11 cellular contexts compared by ENCODE assay signal in the genomic region with DNA sequence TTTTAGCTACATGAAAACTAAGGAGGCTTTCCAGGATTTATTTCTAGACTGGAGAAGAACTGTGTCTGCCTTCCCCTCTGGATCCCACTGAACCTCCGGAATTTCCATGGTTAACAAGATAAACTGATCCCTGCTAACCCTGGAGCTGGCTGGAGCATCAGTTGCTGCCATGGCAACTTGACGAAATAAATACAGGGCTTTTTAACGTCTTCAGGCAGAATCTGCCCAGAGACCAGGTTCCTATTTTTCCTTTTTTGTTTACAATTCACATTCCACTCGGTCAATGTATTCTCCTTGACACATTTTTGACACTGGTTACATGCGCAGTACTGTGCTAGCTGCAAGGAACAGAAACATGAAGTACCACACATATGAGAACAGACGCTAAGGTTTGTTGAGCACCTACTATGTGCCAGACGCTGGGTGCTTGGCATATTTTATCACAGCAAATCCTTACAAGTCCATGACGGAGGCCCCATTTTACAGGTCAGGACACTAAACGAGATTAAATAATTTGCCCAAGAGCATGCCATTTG. TPM values are rescaled to one million over a fixed set of nuclear protein-coding genes. Genes with fewer than 3 reads are reported as not detected.
A peak's percentile ranks its signal among the peaks of the same experiment; 100 is the strongest.
DNase-seq lines count a peak whose midpoint lies in the region; ATAC-seq and TF ChIP-seq lines count a peak whose summit lies in the region.
"Had no signal": no experiment of that assay in that cellular context is flagged by ENCODE, and none has a peak within 500 bp of the region (broad histone marks: within the 10 kb centered on the region; RNA-seq: fewer than 3 reads in every experiment).

No MANE protein-coding gene starts in this region.

- H3K9ac ChIP-seq in neuronal stem cell (ENCODE audit: low read depth, low read length, poor library complexity), result no peak overlapping the region

- TF ChIP-seq EP300 in sigmoid colon (IDR thresholded peaks at IDR 0.05), result peak in 1 of 4 donors; percentile 49

- TF ChIP-seq POLR2A in sigmoid colon (IDR thresholded peaks at IDR 0.05), result no peak

- intact Hi-C loops in sigmoid colon (cut with DNase I), result no loop called here

- no peak overlapping the region for H2AFZ ChIP-seq in neuronal stem cell (ENCODE audit: low read length)

- no peak overlapping the region for H2BK5ac ChIP-seq in neuronal stem cell (ENCODE audit: low read length)

- no peak overlapping the region for H2BK12ac ChIP-seq in neuronal stem cell (ENCODE audit: low read length)

- no peaks in the 10 kb centered on the region for H3K36me3 ChIP-seq in sigmoid colon
- H3K36me3 ChIP-seq in neuronal stem cell (replicated peaks in 1 of 2; ENCODE audit: control insufficient read depth in 2 of 2, insufficient read depth in 2 of 2, low read length in 2 of 2), result peaks cover 0 to 40% of the 10 kb centered on the region in 2 donors
- H3K36me3 ChIP-seq: heart right ventricle had no signal

- no peak for ATAC-seq in GM21381 (IDR thresholded peaks at IDR 0.05; ENCODE audit: unreplicated experiment)
- ATAC-seq: heart right ventricle had no signal

- H3K23ac ChIP-seq in neuronal stem cell (ENCODE audit: low read depth, low read length, poor library complexity), result no peak overlapping the region

- H3K9me3 ChIP-seq in sigmoid colon (peaks cover 0 to 2% (median 0%) of the 10 kb centered on the region in 4 donors), neuronal stem cell (replicated peaks in 1 of 2; ENCODE audit: control insufficient read depth in 2 of 2, insufficient read depth in 1 of 2, low read depth in 1 of 2, low read length in 2 of 2) (peaks cover 0 to 19% of the 10 kb centered on the region in 2 donors)

- H2BK120ac ChIP-seq in neuronal stem cell (ENCODE audit: low read depth, low read length), result no peak overlapping the region

- H4K8ac ChIP-seq in neuronal stem cell (ENCODE audit: low read depth, low read length), result no peak overlapping the region

- peak; percentile 7 for DNase-seq in NCI-H2227 (lab: John Stamatoyannopoulos, UW; ENCODE audit: unreplicated experiment)
- no peak for DNase-seq in NCI-H2227 treated with DMSO at 0.1 percent for 48 hours (lab: John Stamatoyannopoulos, UW)
- peak; percentile 28 for DNase-seq in NCI-H69 (lab: John Stamatoyannopoulos, UW)
- peak in 1 of 2 donors; percentile 30 for DNase-seq in foreskin fibroblast
- no peak for DNase-seq in sigmoid colon
- no peak for DNase-seq in neuronal stem cell (ENCODE audit: low spot score)
- DNase-seq in DMS 273 (lab: John Stamatoyannopoulos, UW; ENCODE audit: unreplicated experiment), result no peak
- DNase-seq: activated T-cell treated with anti-CD3 and anti-CD28 coated beads, Interleukin-2, amount 50 U/mL, for 1 hour; heart right ventricle; NCI-H1048 had no signal

- H3K27me3 ChIP-seq in sigmoid colon (no peaks in the 10 kb centered on the region), neuronal stem cell (ENCODE audit: control insufficient read depth in 3 of 3, insufficient read depth in 3 of 3, low read depth in 1 of 3, low read length in 3 of 3) (peaks cover 2 to 37% (median 26%) of the 10 kb centered on the region in 3 experiments)

- H3K27ac ChIP-seq in sigmoid colon (peak overlapping the region; percentile 83 to 96 (median 90)), neuronal stem cell (replicated peaks; ENCODE audit: low read length) (no peak overlapping the region)

- H2AK5ac ChIP-seq in neuronal stem cell (ENCODE audit: low read depth, low read length), result no peak overlapping the region

- H3K18ac ChIP-seq in neuronal stem cell (ENCODE audit: low read length), result no peak overlapping the region

- no peak overlapping the region for H3K14ac ChIP-seq in neuronal stem cell (ENCODE audit: low read length)

- no peak overlapping the region for H4K91ac ChIP-seq in neuronal stem cell (ENCODE audit: low read depth, low read length, poor library complexity)

- H3K4me1 ChIP-seq in sigmoid colon, result peaks cover 0 to 44% (median 33%) of the 10 kb centered on the region in 4 donors
- H3K4me1 ChIP-seq in neuronal stem cell (ENCODE audit: control insufficient read depth in 2 of 2, insufficient read depth in 1 of 2, low read depth in 1 of 2, low read length in 2 of 2), result peaks cover 5 to 6% of the 10 kb centered on the region in 2 donors

- H3K4me2 ChIP-seq in neuronal stem cell (ENCODE audit: insufficient read depth, low read length, poor library complexity, severe bottlenecking), result no peak overlapping the region

- no peak overlapping the region for H2BK15ac ChIP-seq in neuronal stem cell (ENCODE audit: low read length)

- TF ChIP-seq CTCF in foreskin fibroblast (IDR thresholded peaks at IDR 0.05; ENCODE audit: low read depth, low read length), result no peak
- TF ChIP-seq CTCF in sigmoid colon (IDR thresholded peaks at IDR 0.05), result no peak

- peak overlapping the region; percentile 76 to 79 for H3K4me3 ChIP-seq in foreskin fibroblast (ENCODE audit: low read depth in 1 of 2, low read length in 2 of 2)
- peak overlapping the region; percentile 70 to 96 (median 85) for H3K4me3 ChIP-seq in sigmoid colon
- peak overlapping the region in 1 of 2 donors; percentile 90 for H3K4me3 ChIP-seq in neuronal stem cell (ENCODE audit: low read length in 2 of 2)

- no peak overlapping the region for H3K4ac ChIP-seq in neuronal stem cell (ENCODE audit: low read length)

- no peaks in the 10 kb centered on the region for H3K79me1 ChIP-seq in neuronal stem cell (ENCODE audit: low read depth, low read length)

- WGBS in sigmoid colon, 2 donors, result 54 to 65% methylated on average over 9 of the region's 9 CpGs
- WGBS in neuronal stem cell (ENCODE audit: extremely low coverage in 2 of 2, insufficient read length in 2 of 2, insufficient replicate concordance in 1 of 2), 2 donors, result no CpG with 5 or more reads among the region's 9 CpGs

RNA-seq across cellular contexts. Expression of a gene that starts 1.7 kb away (rescaled TPM):
- 10 to 100 TPM; 10.4 to 30.4 (median 23.6) TPM for total RNA-seq in sigmoid colon
- 1 to 10 TPM; 2.4 to 4.3 (median 3.2) TPM for polyA plus RNA-seq in sigmoid colon
- polyA plus RNA-seq in neuronal stem cell (2013, experiment 1 of 2), result 4.9 TPM
- 4.3 TPM for polyA plus RNA-seq in neuronal stem cell (2013, experiment 2 of 2)

Comparison
In these comparisons a context has a peak if more than half of its experiments do, and no peak if none do; other contexts are left out.
1. DNase-seq: peak in NCI-H2227 (single experiment) and NCI-H69 (single experiment); none in NCI-H2227 treated with DMSO at 0.1 percent for 48 hours (single experiment), sigmoid colon (single experiment), neuronal stem cell (single experiment) and DMS 273 (single experiment).